In the genomic region with DNA sequence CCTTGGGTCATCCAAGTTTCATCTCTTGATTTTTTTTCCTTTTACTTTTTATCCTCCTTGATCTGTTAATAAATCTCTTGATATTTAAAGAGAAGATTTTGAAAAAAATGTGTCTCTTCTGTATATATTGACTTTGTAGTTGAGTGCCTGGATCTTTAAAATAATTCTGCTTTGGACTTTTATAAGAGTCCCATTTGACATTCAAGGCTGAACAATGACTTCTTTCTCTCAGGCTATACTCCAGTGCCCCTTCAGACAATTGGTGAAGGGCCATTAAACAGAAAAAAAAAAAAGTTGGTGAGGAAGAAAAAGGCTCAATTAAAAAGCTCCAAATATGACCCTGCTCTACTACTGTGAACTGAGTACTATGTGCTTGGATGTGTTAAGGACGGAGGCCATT, we compare ENCODE assay signal across 16 cellular contexts.
"Had no signal": no experiment of that assay in that cellular context is flagged by ENCODE, and none has a peak within 500 bp of the region (broad histone marks: within the 10 kb centered on the region; RNA-seq: fewer than 3 reads in every experiment).

No MANE protein-coding gene starts in this region.

- H3K27me3 Mint-ChIP-seq: activated CD8-positive, alpha-beta T cell treated with anti-CD3 and anti-CD28 coated beads for 36 hours had no signal

- H3K9me3 ChIP-seq: lower lobe of right lung, mucosa of descending colon, upper lobe of right lung had no signal

- H3K27ac ChIP-seq: lower lobe of right lung, upper lobe of right lung, VCaP had no signal

- ATAC-seq: activated CD8-positive, alpha-beta T cell treated with anti-CD3 and anti-CD28 coated beads for 36 hours; lower lobe of right lung; mucosa of descending colon; natural killer cell; T-cell; upper lobe of right lung had no signal

- H3K36me3 Mint-ChIP-seq: natural killer cell, T-cell had no signal

- H3K4me3 ChIP-seq: lower lobe of right lung, mucosa of descending colon, upper lobe of right lung had no signal

- H3K4me1 Mint-ChIP-seq: natural killer cell, T-cell had no signal

- H3K27ac Mint-ChIP-seq: activated CD8-positive, alpha-beta T cell treated with anti-CD3 and anti-CD28 coated beads for 36 hours; natural killer cell; T-cell had no signal

- H3K4me3 Mint-ChIP-seq: activated CD8-positive, alpha-beta T cell treated with anti-CD3 and anti-CD28 coated beads for 36 hours; natural killer cell; T-cell had no signal

- DNase-seq: activated CD8-positive, alpha-beta memory T cell treated with anti-CD3 and anti-CD28 coated beads, Interleukin-2, amount 50 U/mL, for 4 hours; activated CD8-positive, alpha-beta T cell treated with anti-CD3 and anti-CD28 coated beads for 36 hours; activated naive CD4-positive, alpha-beta T cell treated with Interleukin-2 at 50 U/mL for 16 hours; caudate nucleus; cortex of kidney; effector CD8-positive, alpha-beta T cell; kidney glomerular epithelial cell; lower lobe of right lung; mucosa of descending colon; natural killer cell; nucleus accumbens; stimulated activated CD4-positive, alpha-beta T cell treated with anti-CD3 and anti-CD28 coated beads, Interleukin-12 subunit alpha, Interleukin-12 subunit beta, amount 100 ng/mL, for 4 hours; stimulated activated naive CD4-positive, alpha-beta T cell; T-cell; upper lobe of right lung had no signal

- H3K27me3 ChIP-seq: upper lobe of right lung had no signal

- H3K36me3 ChIP-seq: lower lobe of right lung, upper lobe of right lung had no signal

- H3K9me3 Mint-ChIP-seq: activated CD8-positive, alpha-beta T cell treated with anti-CD3 and anti-CD28 coated beads for 36 hours; natural killer cell; T-cell had no signal
